In the genomic region with DNA sequence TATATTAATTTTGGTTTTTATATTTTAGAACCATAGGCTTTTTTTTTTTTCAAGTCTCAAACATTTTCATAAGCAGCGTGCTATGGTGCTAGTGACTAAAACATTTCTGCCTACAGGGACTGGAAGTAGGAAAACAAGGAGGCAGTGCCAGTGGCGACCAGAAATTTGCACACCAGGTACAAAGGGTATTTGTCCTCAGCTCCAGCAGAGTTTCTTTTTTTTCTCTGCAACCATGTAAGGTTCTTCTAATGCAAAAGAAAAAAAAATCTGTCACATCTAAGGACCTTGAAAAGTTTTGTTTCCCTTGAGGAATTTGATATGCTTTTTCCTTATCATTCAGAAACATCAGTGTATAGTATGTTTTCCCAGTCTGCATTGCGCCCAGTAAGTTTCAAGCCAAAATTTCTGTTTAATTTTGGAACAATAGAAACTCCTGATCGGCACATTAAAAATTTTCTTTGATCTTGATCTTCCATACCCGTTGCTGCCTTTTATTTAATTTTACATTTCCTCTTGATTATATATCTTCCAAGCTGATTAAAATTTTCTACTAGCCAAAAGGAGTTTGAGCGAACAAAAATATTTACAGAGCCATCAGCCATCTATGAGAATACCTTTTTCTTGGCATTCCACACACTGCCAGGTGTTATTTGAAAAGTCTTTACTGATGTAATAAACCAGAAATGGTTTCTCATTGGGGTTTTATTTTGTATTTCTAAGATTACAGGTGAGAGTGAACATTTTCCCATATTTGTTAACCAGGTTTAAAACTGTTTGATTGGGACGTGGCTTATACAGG, we compare ENCODE assay signal across 8 cellular contexts. TPM values are rescaled to one million over a fixed set of nuclear protein-coding genes. Genes with fewer than 3 reads are reported as not detected.
DNase-seq lines count a peak whose midpoint lies in the region; ATAC-seq and TF ChIP-seq lines count a peak whose summit lies in the region.

No MANE protein-coding gene starts in this region.

- ATAC-seq in activated CD8-positive, alpha-beta memory T cell treated with anti-CD3 and anti-CD28 coated beads, Interleukin-2, amount 10 ng/mL, durations not matched to agents 7 days and 5 days: no peak
- ATAC-seq in activated T-helper 17 cell treated with anti-CD3 and anti-CD28 coated beads, Interleukin-2, amount 50 U/mL, for 72 hours (replicated peaks): no peak
- no peak for ATAC-seq in thoracic aorta (ENCODE audit: insufficient number of reproducible peaks, low FRiP score, low read depth)
- ATAC-seq in GM21381 (IDR thresholded peaks at IDR 0.05; ENCODE audit: unreplicated experiment): no peak
- no peak for ATAC-seq in HG02759 (IDR thresholded peaks at IDR 0.05; ENCODE audit: unreplicated experiment)

- H3K27me3 ChIP-seq in layer of hippocampus (ENCODE audit: control insufficient read depth, insufficient read depth, low read length) (no peaks in the 10 kb centered on the region), thoracic aorta (replicated peaks; ENCODE audit: insufficient read depth) (no peaks in the 10 kb centered on the region)

- peaks cover 29% of the 10 kb centered on the region for H3K4me1 Mint-ChIP-seq in activated CD8-positive, alpha-beta memory T cell treated with anti-CD3 and anti-CD28 coated beads, Interleukin-2, amount 10 ng/mL, durations not matched to agents 7 days and 5 days
- H3K4me1 Mint-ChIP-seq in activated T-helper 17 cell treated with anti-CD3 and anti-CD28 coated beads, Interleukin-2, amount 50 U/mL, for 72 hours: peaks cover 34% of the 10 kb centered on the region

- H3K4me1 ChIP-seq in thoracic aorta (ENCODE audit: control insufficient read depth in 1 of 2, low read depth in 2 of 2): peaks cover 20 to 26% of the 10 kb centered on the region in 2 donors

- H3K4me3 ChIP-seq in thoracic aorta: peak overlapping the region; percentile 85

- H3K27ac Mint-ChIP-seq in activated CD8-positive, alpha-beta memory T cell treated with anti-CD3 and anti-CD28 coated beads, Interleukin-2, amount 10 ng/mL, durations not matched to agents 7 days and 5 days: peak overlapping the region; percentile 80
- H3K27ac Mint-ChIP-seq in activated T-helper 17 cell treated with anti-CD3 and anti-CD28 coated beads, Interleukin-2, amount 50 U/mL, for 72 hours: peak overlapping the region; percentile 97

- TF ChIP-seq CTCF in thoracic aorta (IDR thresholded peaks at IDR 0.05): no peak

- peak overlapping the region; percentile 86 for H3K4me3 Mint-ChIP-seq in activated CD8-positive, alpha-beta memory T cell treated with anti-CD3 and anti-CD28 coated beads, Interleukin-2, amount 10 ng/mL, durations not matched to agents 7 days and 5 days
- H3K4me3 Mint-ChIP-seq in activated T-helper 17 cell treated with anti-CD3 and anti-CD28 coated beads, Interleukin-2, amount 50 U/mL, for 72 hours: peak overlapping the region; percentile 99

- CTCF ChIA-PET in activated CD8-positive, alpha-beta memory T cell treated with anti-CD3 and anti-CD28 coated beads, Interleukin-2, amount 10 ng/mL, durations not matched to agents 7 days and 5 days (lab: Charles Lee): interaction anchor here (0.7 to 4.2 kb wide), 9 partner anchors 9 to 763 kb away, joined by 3 to 25 read pairs (median 5); a partner anchor contains a TSS

- H3K36me3 ChIP-seq in thoracic aorta: no peaks in the 10 kb centered on the region

- H3K27me3 Mint-ChIP-seq in activated CD8-positive, alpha-beta memory T cell treated with anti-CD3 and anti-CD28 coated beads, Interleukin-2, amount 10 ng/mL, durations not matched to agents 7 days and 5 days: no peaks in the 10 kb centered on the region
- H3K27me3 Mint-ChIP-seq in activated T-helper 17 cell treated with anti-CD3 and anti-CD28 coated beads, Interleukin-2, amount 50 U/mL, for 72 hours: no peaks in the 10 kb centered on the region

- no peak for DNase-seq in activated CD8-positive, alpha-beta memory T cell treated with anti-CD3 and anti-CD28 coated beads, Interleukin-2, amount 10 ng/mL, durations not matched to agents 7 days and 5 days
- no peak for DNase-seq in activated CD8-positive, alpha-beta memory T cell treated with anti-CD3 and anti-CD28 coated beads, Interleukin-2, amount 50 U/mL, for 48 hours
- no peak for DNase-seq in thoracic aorta (ENCODE audit: low spot score)
- DNase-seq in stimulated activated CD8-positive, alpha-beta memory T cell treated with anti-CD3 and anti-CD28 coated beads, Interleukin-4, amount 100 ng/mL, for 48 hours: no peak

- H3K27ac ChIP-seq in layer of hippocampus (ENCODE audit: low read depth, low read length) (peak overlapping the region; percentile 77), thoracic aorta (peak overlapping the region; percentile 57 to 62)

- no peaks in the 10 kb centered on the region for H3K9me3 Mint-ChIP-seq in activated CD8-positive, alpha-beta memory T cell treated with anti-CD3 and anti-CD28 coated beads, Interleukin-2, amount 10 ng/mL, durations not matched to agents 7 days and 5 days (ENCODE audit: low read depth)
- peaks cover 3% of the 10 kb centered on the region for H3K9me3 Mint-ChIP-seq in activated T-helper 17 cell treated with anti-CD3 and anti-CD28 coated beads, Interleukin-2, amount 50 U/mL, for 72 hours

- H3K9me3 ChIP-seq in thoracic aorta: no peaks in the 10 kb centered on the region

- no peaks in the 10 kb centered on the region for H3K36me3 Mint-ChIP-seq in activated CD8-positive, alpha-beta memory T cell treated with anti-CD3 and anti-CD28 coated beads, Interleukin-2, amount 10 ng/mL, durations not matched to agents 7 days and 5 days
- peaks cover 19% of the 10 kb centered on the region for H3K36me3 Mint-ChIP-seq in activated T-helper 17 cell treated with anti-CD3 and anti-CD28 coated beads, Interleukin-2, amount 50 U/mL, for 72 hours (ENCODE audit: low read depth)

RNA-seq across cellular contexts. Expression of a gene that starts 1.0 kb away (rescaled TPM):
- total RNA-seq in activated CD8-positive, alpha-beta memory T cell treated with anti-CD3 and anti-CD28 coated beads, Interleukin-2, amount 10 ng/mL, durations not matched to agents 7 days and 5 days: 10 to 100 TPM; 14.2 to 14.6 TPM
- 10 to 100 TPM; 16.2 to 21.3 TPM for total RNA-seq in activated T-helper 17 cell treated with anti-CD3 and anti-CD28 coated beads, Interleukin-2, amount 50 U/mL, for 72 hours
- total RNA-seq in thoracic aorta: 10 to 100 TPM; 24.3 to 26.7 TPM

RNA-seq across cellular contexts. Expression of a gene that starts 18.2 kb away (rescaled TPM):
- total RNA-seq in activated CD8-positive, alpha-beta memory T cell treated with anti-CD3 and anti-CD28 coated beads, Interleukin-2, amount 10 ng/mL, durations not matched to agents 7 days and 5 days: 10 to 100 TPM; 17.8 to 20.0 TPM
- total RNA-seq in activated T-helper 17 cell treated with anti-CD3 and anti-CD28 coated beads, Interleukin-2, amount 50 U/mL, for 72 hours: 10 to 100 TPM; 22.6 to 33.7 TPM
- total RNA-seq in thoracic aorta: 10 to 100 TPM in 1 of 2 donors, 1 to 10 TPM in 1; 2.8 to 15.6 TPM
